Comparison of ENCODE assay signal across 1 cellular context in genomic region chr12:86945685-86946196, GRCh38.
TF ChIP-seq lines count a peak whose summit lies in the region.

No MANE protein-coding gene starts in this region.

TF ChIP-seq in H1, 55 proteins besides CTCF, POLR2A, EP300 and RAD21 (continued from another document):
- TF ChIP-seq CHD7 (IDR thresholded peaks at IDR 0.05; ENCODE audit: insufficient replicate concordance, low read length) (no peak), SP2 (IDR thresholded peaks at IDR 0.05; ENCODE audit: low read length) (no peak), MAFK (IDR thresholded peaks at IDR 0.05; ENCODE audit: low read depth, low read length) (no peak), EGR1 (IDR thresholded peaks at IDR 0.05; ENCODE audit: borderline replicate concordance, low read depth, low read length) (no peak)
TF ChIP-seq in H1: peak in this region for 0.
